24 cellular contexts compared by ENCODE assay signal in genomic region chr7:96167424-96167823, GRCh38.
DNase-seq lines count a peak whose midpoint lies in the region; ATAC-seq lines count a peak whose summit lies in the region.
"Had no signal": no experiment of that assay in that cellular context is flagged by ENCODE, and none has a peak within 500 bp of the region (broad histone marks: within the 10 kb centered on the region; RNA-seq: fewer than 3 reads in every experiment).

No MANE protein-coding gene starts in this region.

- no peaks in the 10 kb centered on the region for H3K4me1 Mint-ChIP-seq in activated naive CD8-positive, alpha-beta T cell treated with anti-CD3 and anti-CD28 coated beads for 36 hours

- peak; percentile 59 for ATAC-seq in HG03354 (IDR thresholded peaks at IDR 0.05; ENCODE audit: poor library complexity, severe bottlenecking, unreplicated experiment)
- ATAC-seq in GM21526 (IDR thresholded peaks at IDR 0.05; ENCODE audit: low FRiP score, unreplicated experiment): no peak
- ATAC-seq: A549; activated T-cell treated with anti-CD3 and anti-CD28 coated beads, Interleukin-2, amount 50 U/mL, for 4 hours; left cardiac atrium; stimulated activated naive CD8-positive, alpha-beta T cell treated with anti-CD3 and anti-CD28 coated beads, Interleukin-15, Interleukin-2, amounts not matched to agents 100 U/mL and 50 U/mL, for 24 hours had no signal

- peaks cover 28% of the 10 kb centered on the region for H3K36me3 Mint-ChIP-seq in activated naive CD8-positive, alpha-beta T cell treated with anti-CD3 and anti-CD28 coated beads for 36 hours

- H3K27ac Mint-ChIP-seq in activated naive CD8-positive, alpha-beta T cell treated with anti-CD3 and anti-CD28 coated beads for 36 hours: no peak overlapping the region
- H3K27ac Mint-ChIP-seq: activated naive CD4-positive, alpha-beta T cell treated with anti-CD3 and anti-CD28 coated beads for 36 hours; IgD-negative memory B cell had no signal

- H3K27me3 Mint-ChIP-seq in activated naive CD8-positive, alpha-beta T cell treated with anti-CD3 and anti-CD28 coated beads for 36 hours: no peaks in the 10 kb centered on the region
- H3K27me3 Mint-ChIP-seq: IgD-negative memory B cell had no signal

- no peak overlapping the region for H3K4me3 Mint-ChIP-seq in activated naive CD8-positive, alpha-beta T cell treated with anti-CD3 and anti-CD28 coated beads for 36 hours
- H3K4me3 Mint-ChIP-seq: activated naive CD4-positive, alpha-beta T cell treated with anti-CD3 and anti-CD28 coated beads for 36 hours; activated T-cell treated with anti-CD3 and anti-CD28 coated beads, Interleukin-2, amount 50 U/mL, for 4 hours; IgD-negative memory B cell had no signal

- peak; percentile 4 for DNase-seq in NCI-H82 (lab: John Stamatoyannopoulos, UW)
- DNase-seq in NCI-H82 treated with DMSO at 0.1 percent for 48 hours (lab: John Stamatoyannopoulos, UW; ENCODE audit: unreplicated experiment): no peak
- peak; percentile 38 to 71 for DNase-seq in NCI-H526 (lab: John Stamatoyannopoulos, UW)
- no peak for DNase-seq in SKM-1 treated with dmso at 0.1 percent for 144 hours (lab: John Stamatoyannopoulos, UW; ENCODE audit: unreplicated experiment)
- DNase-seq in activated naive CD8-positive, alpha-beta T cell treated with anti-CD3 and anti-CD28 coated beads for 36 hours: no peak
- DNase-seq in central memory CD4-positive, alpha-beta T cell: no peak
- DNase-seq: activated CD4-positive, CD25-positive, alpha-beta regulatory T cell treated with anti-CD3 and anti-CD28 coated beads, Interleukin-2, amount 50 U/mL, for 72 hours; activated naive CD4-positive, alpha-beta T cell treated with anti-CD3 and anti-CD28 coated beads for 36 hours; activated T-cell treated with anti-CD3 and anti-CD28 coated beads, Interleukin-2, amount 50 U/mL, for 4 hours; amygdala; BE2C; dermis blood vessel endothelial cell; left cardiac atrium; mesenchymal stem cell; NCI-H146; NCI-H226; PC-9; SHP77 treated with DMSO at 0.1 percent for 48 hours; stimulated activated CD4-positive, alpha-beta T cell treated with anti-CD3 and anti-CD28 coated beads, Interleukin-4, amount 100 ng/mL, for 1 hour; stimulated activated naive CD8-positive, alpha-beta T cell treated with anti-CD3 and anti-CD28 coated beads, Interleukin-15, Interleukin-2, amounts not matched to agents 100 U/mL and 50 U/mL, for 24 hours had no signal

- no peaks in the 10 kb centered on the region for H3K9me3 Mint-ChIP-seq in activated naive CD8-positive, alpha-beta T cell treated with anti-CD3 and anti-CD28 coated beads for 36 hours
- H3K9me3 Mint-ChIP-seq: activated naive CD4-positive, alpha-beta T cell treated with anti-CD3 and anti-CD28 coated beads for 36 hours; activated T-cell treated with anti-CD3 and anti-CD28 coated beads, Interleukin-2, amount 50 U/mL, for 4 hours; IgD-negative memory B cell had no signal

Comparison
In these comparisons a context has a peak if more than half of its experiments do, and no peak if none do; other contexts are left out.
1. DNase-seq: peak in NCI-H82 (single experiment) and NCI-H526 (2 of 2); none in NCI-H82 treated with DMSO at 0.1 percent for 48 hours (single experiment), SKM-1 treated with dmso at 0.1 percent for 144 hours (single experiment), activated naive CD8-positive, alpha-beta T cell treated with anti-CD3 and anti-CD28 coated beads for 36 hours (single experiment) and central memory CD4-positive, alpha-beta T cell (single experiment).